ENCODE assay signal across 8 cellular contexts in the genomic region with DNA sequence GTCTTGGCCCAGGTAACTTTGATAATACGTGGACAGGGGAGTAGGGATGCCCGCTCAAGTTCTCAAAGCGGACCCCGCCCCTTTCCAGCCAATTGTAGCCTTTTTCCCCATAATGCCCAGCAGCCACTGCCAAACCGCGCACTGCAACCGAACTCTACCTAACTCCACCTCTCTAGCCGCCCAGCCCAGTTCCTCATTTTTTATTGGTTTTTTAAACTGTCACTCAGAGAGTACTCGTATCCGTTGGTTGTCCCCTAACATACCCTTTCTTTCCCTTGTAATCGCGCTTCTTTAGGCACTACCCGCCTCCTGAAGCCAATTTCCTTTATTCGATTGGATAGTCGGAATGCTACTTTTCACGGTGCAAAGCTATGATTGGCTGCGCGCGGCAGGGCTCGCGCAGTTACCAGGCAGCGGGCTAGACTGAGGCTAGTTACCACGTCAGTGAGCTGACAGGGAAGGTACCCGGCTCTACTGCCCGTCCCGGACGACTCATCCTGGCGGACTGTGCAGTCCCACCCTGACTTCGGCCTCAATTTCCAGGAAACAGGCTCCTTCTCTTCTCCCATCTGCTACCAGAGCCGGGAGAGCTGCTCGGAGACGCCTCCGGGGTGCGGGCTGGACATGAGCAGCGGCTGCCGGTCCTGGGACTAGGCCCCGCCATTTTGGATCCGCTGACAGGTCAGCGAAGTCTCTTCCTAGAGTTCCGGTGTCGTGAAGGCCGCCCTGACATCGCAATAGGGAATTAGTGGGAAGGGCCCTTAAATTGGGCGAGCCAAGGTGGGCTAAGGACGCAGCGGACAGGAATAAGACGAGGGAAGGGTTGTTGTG. TPM values are rescaled to one million over a fixed set of nuclear protein-coding genes. Genes with fewer than 3 reads are reported as not detected.
A peak's percentile ranks its signal among the peaks of the same experiment; 100 is the strongest.
DNase-seq lines count a peak whose midpoint lies in the region; ATAC-seq, FAIRE-seq and TF ChIP-seq lines count a peak whose summit lies in the region.

A gene with protein sequence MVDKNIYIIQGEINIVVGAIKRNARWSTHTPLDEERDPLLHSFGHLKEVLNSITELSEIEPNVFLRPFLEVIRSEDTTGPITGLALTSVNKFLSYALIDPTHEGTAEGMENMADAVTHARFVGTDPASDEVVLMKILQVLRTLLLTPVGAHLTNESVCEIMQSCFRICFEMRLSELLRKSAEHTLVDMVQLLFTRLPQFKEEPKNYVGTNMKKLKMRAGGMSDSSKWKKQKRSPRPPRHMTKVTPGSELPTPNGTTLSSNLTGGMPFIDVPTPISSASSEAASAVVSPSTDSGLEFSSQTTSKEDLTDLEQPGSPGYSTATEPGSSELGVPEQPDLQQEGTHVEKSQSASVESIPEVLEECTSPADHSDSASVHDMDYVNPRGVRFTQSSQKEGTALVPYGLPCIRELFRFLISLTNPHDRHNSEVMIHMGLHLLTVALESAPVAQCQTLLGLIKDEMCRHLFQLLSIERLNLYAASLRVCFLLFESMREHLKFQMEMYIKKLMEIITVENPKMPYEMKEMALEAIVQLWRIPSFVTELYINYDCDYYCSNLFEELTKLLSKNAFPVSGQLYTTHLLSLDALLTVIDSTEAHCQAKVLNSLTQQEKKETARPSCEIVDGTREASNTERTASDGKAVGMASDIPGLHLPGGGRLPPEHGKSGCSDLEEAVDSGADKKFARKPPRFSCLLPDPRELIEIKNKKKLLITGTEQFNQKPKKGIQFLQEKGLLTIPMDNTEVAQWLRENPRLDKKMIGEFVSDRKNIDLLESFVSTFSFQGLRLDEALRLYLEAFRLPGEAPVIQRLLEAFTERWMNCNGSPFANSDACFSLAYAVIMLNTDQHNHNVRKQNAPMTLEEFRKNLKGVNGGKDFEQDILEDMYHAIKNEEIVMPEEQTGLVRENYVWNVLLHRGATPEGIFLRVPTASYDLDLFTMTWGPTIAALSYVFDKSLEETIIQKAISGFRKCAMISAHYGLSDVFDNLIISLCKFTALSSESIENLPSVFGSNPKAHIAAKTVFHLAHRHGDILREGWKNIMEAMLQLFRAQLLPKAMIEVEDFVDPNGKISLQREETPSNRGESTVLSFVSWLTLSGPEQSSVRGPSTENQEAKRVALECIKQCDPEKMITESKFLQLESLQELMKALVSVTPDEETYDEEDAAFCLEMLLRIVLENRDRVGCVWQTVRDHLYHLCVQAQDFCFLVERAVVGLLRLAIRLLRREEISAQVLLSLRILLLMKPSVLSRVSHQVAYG (N-terminal part only) (plus strand): TSS at position 432 of the 831 bp plus-strand sequence. CDS start 13,407 bp downstream, outside the sequence.

- no peaks in the 10 kb centered on the region for H3K9me3 Mint-ChIP-seq in T-cell

- peak; percentile 80 for DNase-seq in GM12891 (ENCODE audit: insufficient read length, low spot score)
- peak; percentile 99 for DNase-seq in NCI-H1436 treated with DMSO at 0.1 percent for 48 hours (lab: John Stamatoyannopoulos, UW)
- DNase-seq in T-cell, result peak; percentile 63 to 93 (median 87)
- peak; percentile 98 to 100 for DNase-seq in cardiac muscle cell (ENCODE audit: low read depth in 1 of 2, low spot score in 1 of 2)
- peak; percentile 84 to 90 for DNase-seq in tibial nerve (ENCODE audit: low spot score in 2 of 2)

- TF ChIP-seq CTCF in cardiac muscle cell (IDR thresholded peaks at IDR 0.05; ENCODE audit: low read depth, low read length) (no peak), parathyroid adenoma (IDR thresholded peaks at IDR 0.05) (no peak), tibial nerve (IDR thresholded peaks at IDR 0.05) (peak in 2 of 5 experiments; percentile 33 to 51)

- H3K4me2 ChIP-seq in parathyroid adenoma (ENCODE audit: low read length), result peak within 1 kb of the TSS; percentile 70

- no peaks in the 10 kb centered on the region for H3K36me3 ChIP-seq in cardiac muscle cell
- H3K36me3 ChIP-seq in parathyroid adenoma (ENCODE audit: control insufficient read depth, insufficient read depth, low read length), result no peaks in the 10 kb centered on the region
- no peaks in the 10 kb centered on the region for H3K36me3 ChIP-seq in tibial nerve

- peak within 1 kb of the TSS; percentile 94 to 98 (median 97) for H3K4me3 Mint-ChIP-seq in T-cell

- peak within 1 kb of the TSS; percentile 58 for H3K4me3 ChIP-seq in cardiac muscle cell
- peak within 1 kb of the TSS; percentile 83 for H3K4me3 ChIP-seq in parathyroid adenoma (ENCODE audit: low read depth, low read length)
- H3K4me3 ChIP-seq in tibial nerve, result peak within 1 kb of the TSS; percentile 61 to 84 (median 73)

- H3K4me1 ChIP-seq in cardiac muscle cell (ENCODE audit: low read depth), result peaks cover 29% of the 10 kb centered on the region
- H3K4me1 ChIP-seq in parathyroid adenoma, result peaks cover 29% of the 10 kb centered on the region
- H3K4me1 ChIP-seq in tibial nerve, result peaks cover 0 to 76% (median 41%) of the 10 kb centered on the region in 4 donors

- POLR2A ChIA-PET in T-cell (lab: Charles Lee), result interaction anchor here (0.6 to 1.0 kb wide), 6 partner anchors 13 to 187 kb away, joined by 3 to 10 read pairs (median 4); a partner anchor contains a TSS

- peaks cover 5% of the 10 kb centered on the region for H3K36me3 Mint-ChIP-seq in T-cell

- peak within 1 kb of the TSS; percentile 88 to 89 for H3K27ac Mint-ChIP-seq in T-cell

- H3K9ac ChIP-seq in parathyroid adenoma, result peak within 1 kb of the TSS; percentile 11

- H3K27me3 ChIP-seq in cardiac muscle cell, result peaks cover 12% of the 10 kb centered on the region
- no peaks in the 10 kb centered on the region for H3K27me3 ChIP-seq in parathyroid adenoma (ENCODE audit: control insufficient read depth, insufficient read depth, low read length)
- H3K27me3 ChIP-seq in tibial nerve, result peaks cover 0 to 7% of the 10 kb centered on the region in 2 donors

- H3K27ac ChIP-seq in adipose tissue (ENCODE audit: low read depth, low read length) (peak within 1 kb of the TSS; percentile 38), cardiac muscle cell (peak within 1 kb of the TSS; percentile 81), parathyroid adenoma (peak within 1 kb of the TSS; percentile 77), tibial nerve (peak within 1 kb of the TSS; percentile 25 to 90 (median 87))

- peak; percentile 94 for ATAC-seq in HG02840 (IDR thresholded peaks at IDR 0.05; ENCODE audit: low FRiP score, unreplicated experiment)
- ATAC-seq in T-cell (replicated peaks in 1 of 4), result peak; percentile 88 to 92 (median 88)

- peak; percentile 94 for TF ChIP-seq POLR2A in GM12891 (IDR thresholded peaks at IDR 0.05; ENCODE audit: low read depth, low read length)
- TF ChIP-seq POLR2A in tibial nerve (IDR thresholded peaks at IDR 0.05), result peak; percentile 90 to 95

- peak within 1 kb of the TSS; percentile 75 for H2AFZ ChIP-seq in parathyroid adenoma

- H3K9me3 ChIP-seq in cardiac muscle cell (ENCODE audit: low read depth) (no peaks in the 10 kb centered on the region), parathyroid adenoma (ENCODE audit: control insufficient read depth, low read length) (no peaks in the 10 kb centered on the region), tibial nerve (no peaks in the 10 kb centered on the region)

- FAIRE-seq in GM12891 (lab: Jason Lieb, UNC), result peak; percentile 98

- peaks cover 45% of the 10 kb centered on the region for H3K79me2 ChIP-seq in parathyroid adenoma

- H3K4me1 Mint-ChIP-seq in T-cell, result peaks cover 53 to 64% (median 54%) of the 10 kb centered on the region in 3 donors

- CTCF ChIA-PET in T-cell (lab: Charles Lee), result interaction anchor here (0.6 to 2.3 kb wide), 8 partner anchors 15 to 259 kb away, joined by 3 to 38 read pairs (median 4); a partner anchor contains a TSS

- H3K27me3 Mint-ChIP-seq in T-cell, result peaks cover 15 to 25% of the 10 kb centered on the region in 2 donors

- WGBS in adipose tissue, 3 donors, result 0% methylated on average over 47 of the region's 47 CpGs
- 0% methylated on average over 42 to 45 of the region's 47 CpGs for WGBS in tibial nerve, 2 donors

- peak; percentile 51 to 98 for TF ChIP-seq EP300 in tibial nerve (IDR thresholded peaks at IDR 0.05)

TF ChIP-seq in GM12891, 5 proteins besides CTCF, POLR2A, EP300 and RAD21:
- TF ChIP-seq POLR2AphosphoS5 (IDR thresholded peaks at IDR 0.05; ENCODE audit: low read depth, low read length) (peak; percentile 97), SPI1 (IDR thresholded peaks at IDR 0.05; ENCODE audit: low read depth, low read length) (peak; percentile 85), TAF1 (IDR thresholded peaks at IDR 0.05; ENCODE audit: low read depth, low read length) (peak; percentile 84), POU2F2 (IDR thresholded peaks at IDR 0.05; ENCODE audit: low read depth, low read length) (no peak), PAX5 (IDR thresholded peaks at IDR 0.05; ENCODE audit: insufficient read depth, low read length, severe bottlenecking) (no peak)

RNA-seq across cellular contexts. Expression of the gene that starts here (rescaled TPM):
- 22.7 TPM for polyA plus RNA-seq in GM12891 (2012; ENCODE audit: low read depth, missing spikeins)
- total RNA-seq in T-cell (10 to 100 TPM; 37.2 to 41.1 (median 38.7) TPM), cardiac muscle cell (51.4 and 75.6 TPM in 2 replicates), tibial nerve (10 to 100 TPM; 31.0 to 38.0 (median 36.1) TPM)
- polyA plus RNA-seq in adipose tissue (10 to 100 TPM in 2 of 3 donors, 1 to 10 TPM in 1; 9.5 to 14.6 (median 12.3) TPM), cardiac muscle cell (42.1 and 62.1 TPM in 2 replicates)

Comparison
In these comparisons a context has a peak if more than half of its experiments do, and no peak if none do; other contexts are left out.
1. Peak in every context shown above with its lines: DNase-seq, ATAC-seq, H3K4me3 ChIP-seq and H3K27ac ChIP-seq.